9 cellular contexts compared by ENCODE assay signal in the genomic region with DNA sequence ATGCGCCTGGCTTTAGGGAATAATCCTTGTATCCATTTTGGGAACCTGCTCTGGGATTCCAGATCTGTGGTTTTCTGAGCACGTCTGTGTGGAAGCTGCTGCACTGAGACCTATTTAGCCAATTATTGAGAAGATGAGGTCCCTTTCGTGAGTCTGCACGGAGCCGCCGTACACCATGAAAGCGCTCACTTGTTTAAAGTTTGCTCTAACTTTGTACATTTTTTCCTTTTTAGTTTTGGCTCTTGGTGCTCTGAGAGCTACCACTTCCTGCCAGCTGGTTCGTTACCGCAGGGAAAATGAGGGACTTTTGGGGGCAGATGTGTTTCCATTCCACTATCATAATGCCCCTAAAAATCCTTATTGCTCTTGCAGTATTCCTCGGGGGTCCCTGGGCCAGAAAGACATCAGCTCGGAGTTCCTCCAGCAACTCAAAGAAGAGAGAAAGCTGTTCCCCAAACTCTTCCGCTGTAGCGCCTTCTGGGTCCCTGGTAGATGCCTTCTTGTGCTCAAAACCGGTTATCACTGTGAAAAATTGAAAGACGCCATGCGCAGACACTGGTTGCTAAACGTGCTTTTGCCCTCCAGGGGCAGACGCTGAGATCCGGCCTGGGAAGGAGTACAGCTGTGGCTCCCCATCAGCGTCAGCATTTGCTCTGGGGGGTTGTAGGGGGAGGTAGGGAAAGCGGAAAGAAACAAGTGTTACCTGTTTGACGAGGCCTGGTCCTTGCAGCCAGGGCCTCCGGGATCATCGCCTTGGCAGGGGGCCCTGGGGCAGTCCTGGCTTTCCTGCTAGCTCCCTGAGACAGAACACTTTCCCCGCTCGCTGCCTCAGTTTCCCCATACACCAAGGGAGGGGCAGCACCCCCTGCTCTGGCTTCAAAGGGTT.
DNase-seq lines count a peak whose midpoint lies in the region; ATAC-seq and TF ChIP-seq lines count a peak whose summit lies in the region.
"Had no signal": no experiment of that assay in that cellular context is flagged by ENCODE, and none has a peak within 500 bp of the region (broad histone marks: within the 10 kb centered on the region; RNA-seq: fewer than 3 reads in every experiment).

No MANE protein-coding gene starts in this region.

- H3K4me3 ChIP-seq in Karpas-422 (ENCODE audit: low read length) (peak overlapping the region; percentile 96), prostate gland (no peak overlapping the region)

- H3K4me1 ChIP-seq in Karpas-422 (ENCODE audit: low read length) (peaks cover 92% of the 10 kb centered on the region), prostate gland (replicated peaks) (peaks cover 16% of the 10 kb centered on the region)

- no peak for ATAC-seq in HG03108 (IDR thresholded peaks at IDR 0.05; ENCODE audit: unreplicated experiment)
- ATAC-seq: right cardiac atrium had no signal

- peak overlapping the region; percentile 96 for H3K9ac ChIP-seq in Karpas-422 (ENCODE audit: low read length)

- TF ChIP-seq CTCF in prostate gland (IDR thresholded peaks at IDR 0.05): peak in 1 of 4 experiments; percentile 21

- in situ Hi-C loops in T47D (cut with HindIII; ENCODE audit: low pct_unique_long_range_greater_than_20kb, low sequenced_read_pairs): no loop called here

- DNase-seq in ELR (ENCODE audit: low read depth): peak; percentile 67
- DNase-seq in Karpas-422: peak; percentile 92
- DNase-seq in T47D (ENCODE audit: low read depth in 1 of 2, low spot score in 1 of 2): peak; percentile 54 to 91
- peak; percentile 36 for DNase-seq in prostate gland (ENCODE audit: low spot score)
- DNase-seq in medulla oblongata (ENCODE audit: extremely low spot score): no peak
- DNase-seq in NCI-H1105 (lab: John Stamatoyannopoulos, UW): no peak
- DNase-seq in NCI-H1436 (lab: John Stamatoyannopoulos, UW): no peak

- H3K9me3 ChIP-seq in Karpas-422 (ENCODE audit: low read length) (no peaks in the 10 kb centered on the region), prostate gland (no peaks in the 10 kb centered on the region)

- H3K79me2 ChIP-seq in Karpas-422 (ENCODE audit: low read length): peaks cover 91% of the 10 kb centered on the region

- H3K4me2 ChIP-seq in Karpas-422 (ENCODE audit: low read depth, low read length, poor library complexity, severe bottlenecking): peak overlapping the region; percentile 74

- no peaks in the 10 kb centered on the region for H3K27me3 ChIP-seq in Karpas-422 (ENCODE audit: low read length)
- H3K27me3 ChIP-seq in prostate gland (replicated peaks; ENCODE audit: insufficient read depth): no peaks in the 10 kb centered on the region

- H3K36me3 ChIP-seq in Karpas-422 (ENCODE audit: insufficient read depth, low read length) (no peaks in the 10 kb centered on the region), prostate gland (no peaks in the 10 kb centered on the region)

- intact Hi-C loops in prostate gland (cut with DNase I): no loop called here

- no peaks in the 10 kb centered on the region for H3K9me2 ChIP-seq in Karpas-422 (replicated peaks; ENCODE audit: insufficient read depth, low read length)

- H3K27ac ChIP-seq in Karpas-422 (ENCODE audit: low read length) (peak overlapping the region; percentile 93), prostate gland (peak overlapping the region; percentile 51 to 59)

- H4K20me1 ChIP-seq in Karpas-422 (ENCODE audit: insufficient read depth, low read depth, low read length): peaks cover 3% of the 10 kb centered on the region; the same call in 1 of the 2 replicates

- H2AFZ ChIP-seq in Karpas-422 (ENCODE audit: low read length): no peak overlapping the region

- 38% methylated on average over 26 of the region's 26 CpGs for WGBS in prostate gland

- TF ChIP-seq POLR2A in prostate gland (IDR thresholded peaks at IDR 0.05): no peak

Comparison
In these comparisons a context has a peak if more than half of its experiments do, and no peak if none do; other contexts are left out.
1. DNase-seq: peak in ELR (single experiment), Karpas-422 (single experiment), T47D (2 of 2) and prostate gland (single experiment); none in medulla oblongata (single experiment), NCI-H1105 (single experiment) and NCI-H1436 (single experiment).